ENCODE assay signal across 8 cellular contexts in the genomic region with DNA sequence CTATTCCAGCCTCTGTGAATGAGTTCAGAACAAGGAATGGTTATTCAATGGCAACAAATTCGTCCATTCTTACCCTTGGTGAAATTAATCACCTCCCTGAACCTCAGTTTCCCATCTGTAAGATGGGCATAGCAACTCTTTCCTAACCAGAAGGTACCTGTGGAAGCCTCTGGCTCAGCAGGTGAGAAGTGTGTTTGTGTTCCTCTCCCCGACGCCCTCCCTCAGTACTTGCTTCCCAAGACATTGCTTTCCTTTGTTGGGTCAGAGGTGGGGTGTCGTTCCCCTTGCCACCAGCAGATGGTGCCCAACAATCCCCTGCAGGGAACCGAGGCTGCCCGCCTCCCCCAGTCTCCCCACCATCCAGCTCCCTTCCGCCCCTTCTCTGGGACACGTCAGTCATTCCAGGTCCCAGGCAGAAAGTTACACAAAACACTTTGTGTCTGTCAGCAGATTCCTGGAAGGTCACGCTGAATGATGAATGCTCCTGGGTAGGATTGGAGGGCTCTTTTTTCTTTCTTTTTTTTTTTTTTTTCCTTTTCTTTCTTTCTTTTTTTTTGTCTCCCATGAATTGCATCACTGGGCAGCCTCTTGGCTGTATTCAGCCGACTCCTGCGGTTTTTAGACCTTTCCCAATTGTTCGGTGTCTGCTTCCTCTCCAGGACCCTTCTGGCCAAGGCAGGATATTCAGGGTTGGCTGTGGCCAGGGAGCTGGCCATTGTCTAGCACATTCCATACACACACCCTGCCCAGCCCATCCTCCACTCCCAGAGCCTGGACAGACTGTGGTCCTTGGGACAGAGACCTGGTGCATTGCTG.
DNase-seq lines count a peak whose midpoint lies in the region; ATAC-seq and TF ChIP-seq lines count a peak whose summit lies in the region.

No MANE protein-coding gene starts in this region.

- H3K36me3 ChIP-seq in ES-I3 (ENCODE audit: insufficient read depth, low read length) (no peaks in the 10 kb centered on the region), HAP-1 (replicated peaks) (no peaks in the 10 kb centered on the region), left lung (no peaks in the 10 kb centered on the region)

- H3K27me3 ChIP-seq in HAP-1 (ENCODE audit: low read depth) (peaks cover 3% of the 10 kb centered on the region; the same call in 1 of the 2 replicates), left lung (no peaks in the 10 kb centered on the region)

- H3K4me3 ChIP-seq in HAP-1 (no peak overlapping the region), choroid plexus epithelial cell (ENCODE audit: low read depth, low read length) (peak overlapping the region; percentile 38), left lung (no peak overlapping the region)

- ATAC-seq in left lung, result peak; percentile 99

- H3K9ac ChIP-seq in ES-I3 (ENCODE audit: low read depth, low read length), result 0 out of 2 replicates have a peak overlapping the region, but pooled peaks have one; percentile 6

- in situ Hi-C loops in HAP-1 (cut with MboI; ENCODE audit: low sequenced_read_pairs), result loop anchor here (25.0 kb wide), 1 partner anchor 1149 kb away; no protein-coding TSS in a partner anchor

- TF ChIP-seq CTCF in choroid plexus epithelial cell (conservative IDR thresholded peaks at IDR 0.05; ENCODE audit: low read depth, low read length) (peak; percentile 98), left lung (IDR thresholded peaks at IDR 0.05) (peak; percentile 93 to 94)

- peaks cover 10% of the 10 kb centered on the region for H3K9me3 ChIP-seq in ES-I3 (ENCODE audit: control insufficient read depth, insufficient read depth, low read length)
- H3K9me3 ChIP-seq in HAP-1, result peaks cover under 1% of the 10 kb centered on the region; the same call in 1 of the 2 replicates
- no peaks in the 10 kb centered on the region for H3K9me3 ChIP-seq in left lung

- peak; percentile 57 to 85 for DNase-seq in HAP-1 (ENCODE audit: low spot score in 2 of 2)
- DNase-seq in NCI-H1694 treated with DMSO at 0.1 percent for 48 hours (lab: John Stamatoyannopoulos, UW), result peak; percentile 67
- peak; percentile 58 for DNase-seq in activated CD4-positive, alpha-beta T cell treated with anti-CD3 and anti-CD28 coated beads for 24 hours (ENCODE audit: low read depth in 2 of 2)
- peak; percentile 95 for DNase-seq in choroid plexus epithelial cell (ENCODE audit: low read depth)
- DNase-seq in left lung, result peak; percentile 87 to 90
- DNase-seq in stimulated activated CD4-positive, alpha-beta T cell treated with anti-CD3 and anti-CD28 coated beads, Interleukin-4, amount 100 ng/mL, for 48 hours (ENCODE audit: low read depth in 2 of 2), result peak; percentile 55 to 59
- DNase-seq in DMS79 (lab: John Stamatoyannopoulos, UW), result no peak

- H3K27ac ChIP-seq in left lung, result peak overlapping the region in 1 of 2 donors; percentile 24

- H3K4me1 ChIP-seq in ES-I3 (ENCODE audit: insufficient read depth, low read length), result peaks cover 6% of the 10 kb centered on the region; the same call in 1 of the 2 replicates
- no peaks in the 10 kb centered on the region for H3K4me1 ChIP-seq in HAP-1
- H3K4me1 ChIP-seq in left lung, result peaks cover 11 to 24% of the 10 kb centered on the region in 2 donors

- intact Hi-C loops in left lung (cut with DNase I), result no loop called here
